In the genomic region with DNA sequence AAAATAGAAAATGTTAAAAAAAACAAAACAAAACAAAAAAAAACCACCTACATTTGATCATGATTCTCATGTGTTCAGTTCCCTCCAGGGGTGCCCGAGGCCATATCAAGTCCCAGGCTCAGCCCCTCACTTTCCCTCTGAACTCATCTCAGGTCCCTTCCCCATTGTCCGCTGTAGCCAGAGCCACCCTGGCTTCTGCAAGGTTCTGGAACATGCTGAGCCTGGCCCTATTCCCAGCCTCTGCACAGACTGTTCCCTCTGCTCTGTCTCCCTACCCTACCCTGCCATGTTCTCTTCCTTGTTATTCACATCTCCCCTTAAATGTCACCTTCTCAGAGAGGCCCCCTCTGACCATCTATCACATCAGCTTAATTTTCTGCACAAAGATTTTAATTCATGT, we compare ENCODE assay signal across 13 cellular contexts. TPM values are rescaled to one million over a fixed set of nuclear protein-coding genes. Genes with fewer than 3 reads are reported as not detected.
DNase-seq lines count a peak whose midpoint lies in the region; ATAC-seq, FAIRE-seq and TF ChIP-seq lines count a peak whose summit lies in the region.
"Had no signal": no experiment of that assay in that cellular context is flagged by ENCODE, and none has a peak within 500 bp of the region (broad histone marks: within the 10 kb centered on the region; RNA-seq: fewer than 3 reads in every experiment).

No MANE protein-coding gene starts in this region.

- CTCF ChIA-PET in AG04450 (lab: Charles Lee) (interaction anchor here (1.3 kb wide), 3 partner anchors 13 to 365 kb away, joined by 3 to 7 read pairs (median 4); no protein-coding TSS in a partner anchor), K562 (lab: Yijun Ruan, JAX; ENCODE audit: low intra/inter-chr PET ratio) (no interaction called here)

- in situ Hi-C loops in K562 (cut with MboI), result no loop called here

- WGBS in K562 (ENCODE audit: insufficient coverage, low coverage, missing lambda C conversion rate), result 47% methylated on average over 2 of the region's 2 CpGs
- 89 to 93% methylated on average over 2 of the region's 2 CpGs for WGBS in sigmoid colon, 2 donors

- no peak for TF ChIP-seq RAD21 in K562 (CRISPR knock-in tag; conservative IDR thresholded peaks at IDR 0.05 in 1 of 2, IDR thresholded peaks at IDR 0.05 in 1 of 2)

- H3K79me2 ChIP-seq in K562 (ENCODE audit: control insufficient read depth, insufficient read depth, low read length), result no peaks in the 10 kb centered on the region

- no peaks in the 10 kb centered on the region for H3K9me1 ChIP-seq in K562 (ENCODE audit: control insufficient read depth, insufficient read depth, low read length)

- H3K9me3 ChIP-seq in AG04450 (ENCODE audit: control insufficient read depth, insufficient read depth, low read length) (no peaks in the 10 kb centered on the region), K562 (replicated peaks; ENCODE audit: control insufficient read depth, insufficient read depth, low read depth, low read length) (no peaks in the 10 kb centered on the region), sigmoid colon (no peaks in the 10 kb centered on the region)
- H3K9me3 ChIP-seq: HAP-1 had no signal

- POLR2A ChIA-PET in AG04450 (lab: Yijun Ruan, JAX) (no interaction called here), K562 (lab: Yijun Ruan, JAX) (interaction anchor here (1.9 kb wide), 1 partner anchor 8 kb away, joined by 8 read pairs; no protein-coding TSS in a partner anchor)

- no peak for TF ChIP-seq EP300 in K562 (IDR thresholded peaks at IDR 0.05; ENCODE audit: low read length)
- TF ChIP-seq EP300 in sigmoid colon (IDR thresholded peaks at IDR 0.05), result no peak

- no peak for TF ChIP-seq CTCF in AG04450 (IDR thresholded peaks at IDR 0.05; ENCODE audit: low read depth, low read length)
- TF ChIP-seq CTCF in K562 (IDR thresholded peaks at IDR 0.05 in 2 of 3, conservative IDR thresholded peaks at IDR 0.05 in 1 of 3; ENCODE audit: insufficient read depth in 2 of 3, low read depth in 1 of 3, low read length in 3 of 3), result no peak
- no peak for TF ChIP-seq CTCF in sigmoid colon (IDR thresholded peaks at IDR 0.05)

- no peak overlapping the region for H3K4me3 ChIP-seq in AG04450 (ENCODE audit: low read depth, low read length)
- H3K4me3 ChIP-seq in K562, result no peak overlapping the region
- H3K4me3 ChIP-seq in sigmoid colon, result no peak overlapping the region
- H3K4me3 ChIP-seq: HAP-1 had no signal

- peak; percentile 66 for ATAC-seq in K562
- no peak for ATAC-seq in HG03139 (IDR thresholded peaks at IDR 0.05; ENCODE audit: unreplicated experiment)

- H3K4me2 ChIP-seq in K562 (ENCODE audit: insufficient read depth, low read length), result no peak overlapping the region

- intact Hi-C loops in K562 (cut with micrococcal nuclease) (no loop called here), sigmoid colon (cut with DNase I) (no loop called here)

- H4K20me1 ChIP-seq in K562 (replicated peaks; ENCODE audit: control insufficient read depth, insufficient read depth, low read length), result no peaks in the 10 kb centered on the region

- H3K9ac ChIP-seq in K562 (ENCODE audit: insufficient read depth in 1 of 2, low read depth in 2 of 2, low read length in 2 of 2), result peak overlapping the region in 1 of 2 experiments; percentile 2; a peak in 1 of 4 replicates

- no TSS peak for BruUV-seq in K562 (replicated peaks; lab: Mats Ljungman, UMichigan)

- no peak for TF ChIP-seq POLR2A in K562 (conservative IDR thresholded peaks at IDR 0.05)
- no peak for TF ChIP-seq POLR2A in sigmoid colon (IDR thresholded peaks at IDR 0.05)

- no peak overlapping the region for H2AFZ ChIP-seq in K562 (ENCODE audit: low read depth, low read length)

- H3K4me1 ChIP-seq in K562 (replicated peaks in 1 of 2; ENCODE audit: control insufficient read depth in 2 of 2, insufficient read depth in 2 of 2, low read length in 2 of 2) (no peaks in the 10 kb centered on the region), sigmoid colon (peaks cover 0 to 18% (median 4%) of the 10 kb centered on the region in 4 donors)

- no peaks in the 10 kb centered on the region for H3K36me3 ChIP-seq in K562 (ENCODE audit: control insufficient read depth, insufficient read depth, low read length)
- H3K36me3 ChIP-seq in sigmoid colon, result peaks cover 0 to 11% (median 3%) of the 10 kb centered on the region in 4 donors
- H3K36me3 ChIP-seq: HAP-1 had no signal

- H3K27ac ChIP-seq in AG04450 (ENCODE audit: low read depth, low read length) (peak overlapping the region; percentile 11), K562 (ENCODE audit: extremely low read depth, low read depth, low read length) (no peak overlapping the region), sigmoid colon (peak overlapping the region in 3 of 4 donors; percentile 6 to 45 (median 40))

- DNase-seq in AG04450 (ENCODE audit: low read depth, low spot score) (no peak), K562 (ENCODE audit: extremely low read depth in 1 of 4, low spot score in 3 of 4) (no peak), inferior parietal cortex (ENCODE audit: extremely low spot score) (peak; percentile 54), sigmoid colon (peak; percentile 65), NOMO-1 treated with dmso at 0.1 percent for 144 hours (lab: John Stamatoyannopoulos, UW; ENCODE audit: unreplicated experiment) (no peak), NCI-H345 treated with DMSO at 0.1 percent for 48 hours (lab: John Stamatoyannopoulos, UW; ENCODE audit: unreplicated experiment) (no peak), NCI-H2227 (lab: John Stamatoyannopoulos, UW; ENCODE audit: unreplicated experiment) (no peak)
- DNase-seq: effector CD4-positive, alpha-beta T cell; mesendoderm; NCI-H510A treated with DMSO at 0.1 percent for 48 hours had no signal

- no peak for FAIRE-seq in K562 (lab: Jason Lieb, UNC)
- FAIRE-seq: GM12891 had no signal

- H3K27me3 ChIP-seq in AG04450 (ENCODE audit: control insufficient read depth, insufficient read depth, low read length), result no peaks in the 10 kb centered on the region
- H3K27me3 ChIP-seq in K562 (ENCODE audit: control insufficient read depth in 2 of 2, insufficient read depth in 2 of 2, low read length in 2 of 2), result no peaks in the 10 kb centered on the region
- no peaks in the 10 kb centered on the region for H3K27me3 ChIP-seq in sigmoid colon

TF ChIP-seq in K562, 482 proteins besides CTCF, POLR2A, EP300 and RAD21 (continues in another document):
- no peak for TF ChIP-seq MCM5 (IDR thresholded peaks at IDR 0.05; ENCODE audit: low read depth)

RNA-seq across cellular contexts. Expression of gene TK2, which starts 46.9 kb away (rescaled TPM):
- polyA plus RNA-seq in AG04450 (2011; rRNA removed) (33.3 and 34.2 TPM in 2 replicates), K562 (2011; rRNA removed) (10.2 TPM in 2 replicates), K562 (2014; fragmentation: Illumina TruSeq; extraction: Trizol) (4.3 and 4.8 TPM in 2 replicates), K562 (2014; fragmentation: Nextera tagmentation; extraction: Ambion mirVana) (1 to 10 TPM; 1.1 to 1.2 TPM), K562 (2014; rRNA removed) (4.8 and 6.2 TPM in 2 replicates), sigmoid colon (10 to 100 TPM in 2 of 3 donors, 1 to 10 TPM in 1; 9.6 to 15.0 (median 11.6) TPM)
- polyA minus RNA-seq in AG04450 (2011; rRNA and poly(A)+ RNA removed), result 41.1 and 42.9 TPM in 2 replicates
- total RNA-seq in K562 (2011; cell fraction: chromatin; rRNA removed; ENCODE audit: low replicate concordance), result 11.4 and 16.7 TPM in 2 replicates
- 9.3 TPM in 2 replicates for total RNA-seq in K562 (2011; cell fraction: nucleolus; rRNA removed)
- 10.7 and 11.0 TPM in 2 replicates for total RNA-seq in K562 (2011; cell fraction: nucleoplasm; rRNA removed)
- total RNA-seq in K562 (2014; rRNA removed) (4.3 and 5.8 TPM in 2 replicates), K562 (2014; rRNA removed; fragmentation: Illumina TruSeq; extraction: Trizol) (4.8 and 6.2 TPM in 2 replicates), K562 (2015; rRNA removed; fragmentation: Illumina TruSeq; extraction: Trizol) (4.9 and 5.3 TPM in 2 replicates), K562 (2021) (4.7 and 5.7 TPM in 2 replicates), sigmoid colon (10 to 100 TPM; 17.6 to 32.7 (median 22.2) TPM)
- 5.3 and 6.3 TPM in 2 replicates for polyA plus RNA-seq in K562 (2011; cell fraction: cytosol; rRNA removed)
- polyA plus RNA-seq in K562 (2011; cell fraction: nucleus; rRNA removed), result 14.4 and 19.8 TPM in 2 replicates
- polyA plus RNA-seq in K562 (2012), result 6.3 and 13.2 TPM in 2 replicates
- 10.4 and 18.0 TPM in 2 replicates for polyA minus RNA-seq in K562 (2011; rRNA and poly(A)+ RNA removed)
- polyA minus RNA-seq in K562 (2011; cell fraction: cytosol; rRNA and poly(A)+ RNA removed), result 3.4 and 6.0 TPM in 2 replicates
- polyA minus RNA-seq in K562 (2011; cell fraction: nucleus; rRNA and poly(A)+ RNA removed), result 5.3 and 6.9 TPM in 2 replicates

RNA-seq across cellular contexts. Expression of gene CKLF, which starts 49.3 kb away (rescaled TPM):
- polyA plus RNA-seq in AG04450 (2011; rRNA removed) (52.6 and 56.2 TPM in 2 replicates), K562 (2011; rRNA removed) (120 and 126 TPM in 2 replicates), K562 (2014; fragmentation: Illumina TruSeq; extraction: Trizol) (118 and 123 TPM in 2 replicates), K562 (2014; fragmentation: Nextera tagmentation; extraction: Ambion mirVana) (100 to 1,000 TPM; 305 to 322 TPM), K562 (2014; rRNA removed) (147 and 173 TPM in 2 replicates), sigmoid colon (10 to 100 TPM; 40.2 to 57.4 (median 48.6) TPM)
- 23.2 and 25.6 TPM in 2 replicates for polyA minus RNA-seq in AG04450 (2011; rRNA and poly(A)+ RNA removed)
- 37.1 and 42.1 TPM in 2 replicates for total RNA-seq in K562 (2011; cell fraction: chromatin; rRNA removed; ENCODE audit: low replicate concordance)
- total RNA-seq in K562 (2011; cell fraction: nucleolus; rRNA removed), result 64.2 and 67.9 TPM in 2 replicates
- total RNA-seq in K562 (2011; cell fraction: nucleoplasm; rRNA removed), result 81.1 and 85.6 TPM in 2 replicates
- total RNA-seq in K562 (2014; rRNA removed) (99.8 and 113 TPM in 2 replicates), K562 (2014; rRNA removed; fragmentation: Illumina TruSeq; extraction: Trizol) (89.8 and 91.5 TPM in 2 replicates), K562 (2015; rRNA removed; fragmentation: Illumina TruSeq; extraction: Trizol) (93.6 and 111 TPM in 2 replicates), K562 (2021) (84.8 and 91.1 TPM in 2 replicates), sigmoid colon (10 to 100 TPM; 24.1 to 53.6 (median 37.3) TPM)
- polyA plus RNA-seq in K562 (2011; cell fraction: cytosol; rRNA removed), result 170 and 189 TPM in 2 replicates
- 53.4 and 65.8 TPM in 2 replicates for polyA plus RNA-seq in K562 (2011; cell fraction: nucleus; rRNA removed)
- polyA plus RNA-seq in K562 (2012), result 128 and 163 TPM in 2 replicates
- polyA minus RNA-seq in K562 (2011; rRNA and poly(A)+ RNA removed), result 32.1 and 36.2 TPM in 2 replicates
- polyA minus RNA-seq in K562 (2011; cell fraction: cytosol; rRNA and poly(A)+ RNA removed), result 24.0 and 27.7 TPM in 2 replicates
- 6.9 and 18.0 TPM in 2 replicates for polyA minus RNA-seq in K562 (2011; cell fraction: nucleus; rRNA and poly(A)+ RNA removed)

Comparison
In these comparisons a context has a peak if more than half of its experiments do, and no peak if none do; other contexts are left out.
1. DNase-seq: peak in inferior parietal cortex (single experiment) and sigmoid colon (single experiment); none in AG04450 (single experiment), K562 (0 of 4), NOMO-1 treated with dmso at 0.1 percent for 144 hours (single experiment), NCI-H345 treated with DMSO at 0.1 percent for 48 hours (single experiment) and NCI-H2227 (single experiment).